In genomic region chr10:100650693-100651092, GRCh38 we compare ENCODE assay signal across 17 cellular contexts.
DNase-seq lines count a peak whose midpoint lies in the region; ATAC-seq and TF ChIP-seq lines count a peak whose summit lies in the region.
"Had no signal": no experiment of that assay in that cellular context is flagged by ENCODE, and none has a peak within 500 bp of the region (broad histone marks: within the 10 kb centered on the region; RNA-seq: fewer than 3 reads in every experiment).

No MANE protein-coding gene starts in this region.

- whole genome bisulfite sequencing in esophagus muscularis mucosa = 80% methylated on average over 7 of the region's 7 CpGs

- TF ChIP-seq CTCF in natural killer cell (IDR thresholded peaks at IDR 0.05) = no peak
- TF ChIP-seq CTCF in osteoblast (IDR thresholded peaks at IDR 0.05; ENCODE audit: extremely low read depth, low read depth, low read length) = no peak
- TF ChIP-seq CTCF in esophagus muscularis mucosa (IDR thresholded peaks at IDR 0.05) = no peak

- peaks cover 11% of the 10 kb centered on the region for H3K36me3 Mint-ChIP-seq in natural killer cell treated with Interleukin-12 subunit alpha and Interleukin-12 subunit beta and Interleukin-15 and Interleukin-18, amount 100 ng/mL, for 72 hours
- no peaks in the 10 kb centered on the region for H3K36me3 Mint-ChIP-seq in natural killer cell
- H3K36me3 Mint-ChIP-seq: CD8-positive, alpha-beta T cell had no signal

- intact Hi-C loops in natural killer cell (cut with micrococcal nuclease) (no loop called here), Right ventricle myocardium inferior (cut with DNase I) (no loop called here), esophagus muscularis mucosa (cut with DNase I) (no loop called here)

- no peak overlapping the region for H3K27ac Mint-ChIP-seq in natural killer cell treated with Interleukin-12 subunit alpha and Interleukin-12 subunit beta and Interleukin-15 and Interleukin-18, amount 100 ng/mL, for 72 hours
- no peak overlapping the region for H3K27ac Mint-ChIP-seq in natural killer cell
- H3K27ac Mint-ChIP-seq: B cell; CD4-positive, alpha-beta T cell; CD8-positive, alpha-beta T cell had no signal

- peaks cover 16 to 22% of the 10 kb centered on the region in 2 donors for H3K4me1 Mint-ChIP-seq in natural killer cell treated with Interleukin-12 subunit alpha and Interleukin-12 subunit beta and Interleukin-15 and Interleukin-18, amount 100 ng/mL, for 72 hours (ENCODE audit: low read depth in 2 of 2)
- peaks cover 16 to 24% of the 10 kb centered on the region in 2 donors for H3K4me1 Mint-ChIP-seq in natural killer cell

- TF ChIP-seq POLR2A in esophagus muscularis mucosa (IDR thresholded peaks at IDR 0.05; ENCODE audit: low read depth) = no peak

- no peaks in the 10 kb centered on the region for H4K20me1 ChIP-seq in osteoblast (ENCODE audit: insufficient read depth, low read length)
- H4K20me1 ChIP-seq: BLaER1 treated with 17β-estradiol and CSF1 and Interleukin-3, amounts not matched to agents 10 nM and 100 nM had no signal

- no peaks in the 10 kb centered on the region for H3K9me3 Mint-ChIP-seq in natural killer cell treated with Interleukin-12 subunit alpha and Interleukin-12 subunit beta and Interleukin-15 and Interleukin-18, amount 100 ng/mL, for 72 hours
- peaks cover 0 to 3% of the 10 kb centered on the region in 2 donors for H3K9me3 Mint-ChIP-seq in natural killer cell
- H3K9me3 Mint-ChIP-seq: CD4-positive, alpha-beta T cell; CD8-positive, alpha-beta T cell had no signal

- no peaks in the 10 kb centered on the region for H3K79me2 ChIP-seq in osteoblast (ENCODE audit: insufficient read depth, low read length)

- H3K27ac ChIP-seq in osteoblast (ENCODE audit: low read depth, low read length) = no peak overlapping the region
- H3K27ac ChIP-seq in esophagus muscularis mucosa (replicated peaks in 1 of 4) = no peak overlapping the region
- H3K27ac ChIP-seq: 22Rv1; A549; BLaER1 treated with 17β-estradiol and CSF1 and Interleukin-3, amounts not matched to agents 10 nM and 100 nM; C4-2B had no signal

- no peak for TF ChIP-seq EP300 in esophagus muscularis mucosa (IDR thresholded peaks at IDR 0.05)

- no peak for ATAC-seq in natural killer cell treated with Interleukin-12 subunit alpha and Interleukin-12 subunit beta and Interleukin-15 and Interleukin-18, amount 100 ng/mL, for 72 hours
- ATAC-seq in natural killer cell (no peak), Right ventricle myocardium inferior (no peak)
- ATAC-seq: A549; CD8-positive, alpha-beta T cell had no signal

- no peaks in the 10 kb centered on the region for H3K36me3 ChIP-seq in osteoblast (ENCODE audit: insufficient read depth, low read length)
- H3K36me3 ChIP-seq in esophagus muscularis mucosa = no peaks in the 10 kb centered on the region
- H3K36me3 ChIP-seq: BLaER1 treated with 17β-estradiol and CSF1 and Interleukin-3, amounts not matched to agents 10 nM and 100 nM had no signal

- peaks cover 56 to 82% of the 10 kb centered on the region in 2 donors for H3K27me3 Mint-ChIP-seq in natural killer cell treated with Interleukin-12 subunit alpha and Interleukin-12 subunit beta and Interleukin-15 and Interleukin-18, amount 100 ng/mL, for 72 hours
- peaks cover 54 to 72% of the 10 kb centered on the region in 2 donors for H3K27me3 Mint-ChIP-seq in natural killer cell (ENCODE audit: low read depth in 2 of 2)

- H3K9me3 ChIP-seq in osteoblast (ENCODE audit: low read depth, low read length) (no peaks in the 10 kb centered on the region), esophagus muscularis mucosa (no peaks in the 10 kb centered on the region)
- H3K9me3 ChIP-seq: Caco-2 had no signal

- H3K4me3 Mint-ChIP-seq in natural killer cell treated with Interleukin-12 subunit alpha and Interleukin-12 subunit beta and Interleukin-15 and Interleukin-18, amount 100 ng/mL, for 72 hours = no peak overlapping the region
- H3K4me3 Mint-ChIP-seq in natural killer cell = no peak overlapping the region
- H3K4me3 Mint-ChIP-seq: B cell; CD4-positive, alpha-beta T cell; CD8-positive, alpha-beta T cell had no signal

- H3K4me1 ChIP-seq in osteoblast (ENCODE audit: insufficient read depth, low read length) = no peaks in the 10 kb centered on the region
- peaks cover 4 to 25% (median 22%) of the 10 kb centered on the region in 4 donors for H3K4me1 ChIP-seq in esophagus muscularis mucosa

- no peak overlapping the region for H3K4me2 ChIP-seq in osteoblast (ENCODE audit: insufficient read depth, low read length)
- H3K4me2 ChIP-seq: A549; BLaER1 treated with 17β-estradiol and CSF1 and Interleukin-3, amounts not matched to agents 10 nM and 100 nM had no signal

- peak; percentile 39 for DNase-seq in natural killer cell treated with Interleukin-12 subunit alpha and Interleukin-12 subunit beta and Interleukin-15 and Interleukin-18, amount 100 ng/mL, for 72 hours (ENCODE audit: low spot score)
- DNase-seq in natural killer cell (no peak), osteoblast (ENCODE audit: insufficient read length, low spot score, missing footprints) (peak; percentile 61), Right ventricle myocardium inferior (ENCODE audit: missing footprints) (no peak), esophagus muscularis mucosa (ENCODE audit: extremely low spot score) (no peak)
- DNase-seq: AML-193; Caco-2; Calu3; CD4-positive, alpha-beta T cell; CD8-positive, alpha-beta T cell; DMS79 treated with DMSO at 0.1 percent for 48 hours; GF-D8 had no signal

- H3K27me3 ChIP-seq in osteoblast (ENCODE audit: insufficient read depth, low read length) (peaks cover 45% of the 10 kb centered on the region), esophagus muscularis mucosa (peaks cover 0 to 91% (median 40%) of the 10 kb centered on the region in 4 donors)

- H3K4me3 ChIP-seq in osteoblast (ENCODE audit: insufficient read depth, low read length) = no peak overlapping the region
- H3K4me3 ChIP-seq in esophagus muscularis mucosa = no peak overlapping the region
- H3K4me3 ChIP-seq: A549; BLaER1 treated with 17β-estradiol and CSF1 and Interleukin-3, amounts not matched to agents 10 nM and 100 nM had no signal

- no peak overlapping the region for H2AFZ ChIP-seq in osteoblast (ENCODE audit: low read length)

Comparison
In these comparisons a context has a peak if more than half of its experiments do, and no peak if none do; other contexts are left out.
1. DNase-seq: peak in natural killer cell treated with Interleukin-12 subunit alpha and Interleukin-12 subunit beta and Interleukin-15 and Interleukin-18, amount 100 ng/mL, for 72 hours (single experiment) and osteoblast (single experiment); none in natural killer cell (single experiment), Right ventricle myocardium inferior (single experiment) and esophagus muscularis mucosa (single experiment).